In genomic region chrX:95762716-95763115, GRCh38 we compare ENCODE assay signal across 13 cellular contexts.
DNase-seq lines count a peak whose midpoint lies in the region; ATAC-seq, FAIRE-seq and TF ChIP-seq lines count a peak whose summit lies in the region.
"Had no signal": no experiment of that assay in that cellular context is flagged by ENCODE, and none has a peak within 500 bp of the region (broad histone marks: within the 10 kb centered on the region; RNA-seq: fewer than 3 reads in every experiment).

No MANE protein-coding gene starts in this region.

- TF ChIP-seq EP300 in A549 (IDR thresholded peaks at IDR 0.05): no peak

- H3K79me2 ChIP-seq in OCI-LY1 (ENCODE audit: insufficient read depth, low read length): no peaks in the 10 kb centered on the region

- ATAC-seq in A549 (no peak), GM21423 (IDR thresholded peaks at IDR 0.05; ENCODE audit: unreplicated experiment) (no peak), HG03354 (IDR thresholded peaks at IDR 0.05; ENCODE audit: poor library complexity, severe bottlenecking, unreplicated experiment) (no peak)
- ATAC-seq: activated naive CD4-positive, alpha-beta T cell treated with anti-CD3 and anti-CD28 coated beads, Interleukin-2, amount 50 U/mL, for 72 hours; stimulated activated naive B cell treated with anti-CD40 and anti-IgM and Interleukin-4, amounts not matched to agents 10 μg/mL and 1 μg/mL and 100 μg/mL, for 72 hours had no signal

- no peaks in the 10 kb centered on the region for H3F3A ChIP-seq in OCI-LY1 (ENCODE audit: insufficient read depth, low read length)

- H3K4me2 ChIP-seq in A549 (no peak overlapping the region), OCI-LY1 (ENCODE audit: low read length) (no peak overlapping the region)

- H3K4me1 ChIP-seq in A549 (no peaks in the 10 kb centered on the region), OCI-LY1 (ENCODE audit: insufficient read depth, low read length, severe bottlenecking) (no peaks in the 10 kb centered on the region)
- H3K4me1 ChIP-seq: esophagus squamous epithelium had no signal

- H3K9me3 ChIP-seq in A549 (no peaks in the 10 kb centered on the region), OCI-LY1 (ENCODE audit: low read length) (no peaks in the 10 kb centered on the region)
- H3K9me3 ChIP-seq: esophagus squamous epithelium had no signal

- H3K9me2 ChIP-seq in OCI-LY1 (ENCODE audit: low read depth, low read length): no peaks in the 10 kb centered on the region

- WGBS in A549 (ENCODE audit: missing lambda C conversion rate): 0% methylated on average over 1 of the region's 1 CpG

- peak; percentile 93 for FAIRE-seq in A549 (lab: Jason Lieb, UNC)
- peak; percentile 70 for FAIRE-seq in GM12891 (lab: Jason Lieb, UNC)

- POLR2A ChIA-PET in A549 (lab: Yijun Ruan, JAX): no interaction called here

- TF ChIP-seq CTCF in A549 (IDR thresholded peaks at IDR 0.05) (no peak), OCI-LY1 (IDR thresholded peaks at IDR 0.05; ENCODE audit: low read length) (peak; percentile 26; the same call in 1 of the 2 replicates), fibroblast of mammary gland (conservative IDR thresholded peaks at IDR 0.05; ENCODE audit: control insufficient read depth, insufficient read depth, low read depth, low read length) (peak; percentile 2)

- no peak overlapping the region for H2AFZ ChIP-seq in OCI-LY1 (ENCODE audit: low read length)

- no peak overlapping the region for H3K4me3 ChIP-seq in A549
- no peak overlapping the region for H3K4me3 ChIP-seq in OCI-LY1 (ENCODE audit: low read depth, low read length, poor library complexity, severe bottlenecking)
- H3K4me3 ChIP-seq in fibroblast of mammary gland (ENCODE audit: control insufficient read depth, low read depth, low read length): no peak overlapping the region
- H3K4me3 ChIP-seq: esophagus squamous epithelium had no signal

- H3K27ac ChIP-seq in A549 (no peak overlapping the region), OCI-LY1 (ENCODE audit: low read depth, low read length, poor library complexity, severe bottlenecking) (no peak overlapping the region)
- H3K27ac ChIP-seq: esophagus squamous epithelium had no signal

- DNase-seq in A549 (ENCODE audit: low read depth in 1 of 2, low spot score in 1 of 2) (peak in 1 of 2 experiments; percentile 4), GM12891 (ENCODE audit: insufficient read length, low spot score) (no peak), fibroblast of mammary gland (ENCODE audit: low read depth) (no peak), NCI-H510A (lab: John Stamatoyannopoulos, UW) (no peak)
- DNase-seq in stimulated activated CD4-positive, alpha-beta T cell treated with anti-CD3 and anti-CD28 coated beads, Interleukin-4, amount 100 ng/mL, for 24 hours: no peak
- DNase-seq: esophagus squamous epithelium; midbrain; NCI-H2107; stimulated activated naive B cell treated with anti-CD40 and anti-IgM and Interleukin-4, amounts not matched to agents 10 μg/mL and 1 μg/mL and 100 μg/mL, for 72 hours had no signal

- TF ChIP-seq RAD21 in A549 (conservative IDR thresholded peaks at IDR 0.05 in 1 of 2, IDR thresholded peaks at IDR 0.05 in 1 of 2): no peak

- no peaks in the 10 kb centered on the region for H3K27me3 ChIP-seq in OCI-LY1 (ENCODE audit: insufficient read depth, low read length)
- H3K27me3 ChIP-seq: esophagus squamous epithelium had no signal

- H3K9ac ChIP-seq in OCI-LY1 (ENCODE audit: low read length): no peak overlapping the region

- H4K20me1 ChIP-seq in OCI-LY1 (ENCODE audit: insufficient read depth, low read length): no peaks in the 10 kb centered on the region

- no peak for TF ChIP-seq POLR2A in A549 (IDR thresholded peaks at IDR 0.05; ENCODE audit: low read length)
- TF ChIP-seq POLR2A in GM12891 (IDR thresholded peaks at IDR 0.05; ENCODE audit: low read depth, low read length): no peak

- H3K36me3 ChIP-seq in OCI-LY1 (ENCODE audit: insufficient read depth, low read length): no peaks in the 10 kb centered on the region
- H3K36me3 ChIP-seq: esophagus squamous epithelium had no signal

- CTCF ChIA-PET in A549 (lab: Yijun Ruan, JAX): interaction anchor here (1.4 kb wide), 1 partner anchor 11 kb away, joined by 3 read pairs; no protein-coding TSS in a partner anchor

TF ChIP-seq in A549, 52 proteins besides CTCF, POLR2A, EP300 and RAD21:
- no peak for TF ChIP-seq FOXS1 (CRISPR knock-in tag; IDR thresholded peaks at IDR 0.05)
- TF ChIP-seq POLR2AphosphoS2 (conservative IDR thresholded peaks at IDR 0.05; ENCODE audit: low read length): no peak

TF ChIP-seq in GM12891, 5 proteins besides CTCF, POLR2A, EP300 and RAD21:
- TF ChIP-seq POLR2AphosphoS5 (IDR thresholded peaks at IDR 0.05; ENCODE audit: low read depth, low read length): no peak
- TF ChIP-seq SPI1 (IDR thresholded peaks at IDR 0.05; ENCODE audit: low read depth, low read length): no peak
- no peak for TF ChIP-seq POU2F2 (IDR thresholded peaks at IDR 0.05; ENCODE audit: low read depth, low read length)
- TF ChIP-seq TAF1 (IDR thresholded peaks at IDR 0.05; ENCODE audit: low read depth, low read length): no peak
